ENCODE assay signal across 30 cellular contexts in the genomic region with DNA sequence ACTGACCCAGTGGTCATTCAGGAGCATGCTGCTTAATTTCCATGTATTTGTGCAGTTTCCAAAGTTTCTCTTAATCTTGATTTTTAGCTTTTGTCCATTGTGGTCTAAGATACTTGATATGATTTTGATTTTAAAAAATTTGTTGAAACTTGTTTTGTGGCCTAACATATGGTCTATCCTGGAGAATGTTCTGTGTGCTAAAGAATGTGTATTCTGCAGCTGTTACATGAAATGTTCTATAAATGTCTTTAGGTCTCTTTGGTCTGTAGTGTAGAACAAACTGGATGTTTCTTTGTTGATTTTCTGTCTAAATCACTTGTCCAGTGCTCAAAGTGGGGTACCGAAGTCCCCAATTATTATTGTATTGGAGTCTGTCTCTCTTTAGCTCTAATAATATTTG.
"Had no signal": no experiment of that assay in that cellular context is flagged by ENCODE, and none has a peak within 500 bp of the region (broad histone marks: within the 10 kb centered on the region; RNA-seq: fewer than 3 reads in every experiment).

No MANE protein-coding gene starts in this region.

- H3K36me3 ChIP-seq: ovary, right lobe of liver, upper lobe of right lung, uterus had no signal

- H3K4me1 ChIP-seq: neural progenitor cell, parathyroid adenoma, right lobe of liver, suprapubic skin, testis, tibial artery, transverse colon, upper lobe of right lung, uterus had no signal

- H2AFZ ChIP-seq: neural progenitor cell, parathyroid adenoma had no signal

- H3K9ac ChIP-seq: neural progenitor cell, parathyroid adenoma had no signal

- H3K27ac ChIP-seq: neural progenitor cell, ovary, parathyroid adenoma, psoas muscle, right lobe of liver, sigmoid colon, skin epidermis, spleen, suprapubic skin, testis, tibial artery, transverse colon, upper lobe of right lung, uterus had no signal

- H3K4me3 ChIP-seq: neural progenitor cell, ovary, psoas muscle, right lobe of liver, sigmoid colon, skin epidermis, smooth muscle cell, spleen, suprapubic skin, testis, tibial artery, transverse colon, upper lobe of right lung, uterus had no signal

- H3K9me3 ChIP-seq: ovary, right lobe of liver, testis, upper lobe of right lung had no signal

- H3K27me3 ChIP-seq: neural progenitor cell, ovary, right lobe of liver, sigmoid colon, spleen, suprapubic skin, testis, tibial artery, transverse colon, upper lobe of right lung, uterus had no signal

- H3K4me2 ChIP-seq: neural progenitor cell, smooth muscle cell had no signal

- DNase-seq: naive thymus-derived CD8-positive, alpha-beta T cell; occipital lobe; ovary; posterior cingulate gyrus; psoas muscle; right cardiac atrium; right lobe of liver; sigmoid colon; spleen; stimulated activated CD4-positive, alpha-beta T cell treated with anti-CD3 and anti-CD28 coated beads, Interleukin-12 subunit alpha, Interleukin-12 subunit beta, amount 100 ng/mL, for 4 hours; stimulated activated CD4-positive, alpha-beta T cell treated with anti-CD3 and anti-CD28 coated beads, Interleukin-1b, Interleukin-23, amount 100 ng/mL, for 48 hours; stimulated activated CD4-positive, alpha-beta T cell treated with anti-CD3 and anti-CD28 coated beads, Interleukin-4, amount 100 ng/mL, for 1 hour; stimulated activated CD4-positive, alpha-beta T cell treated with anti-CD3 and anti-CD28 coated beads, Interleukin-4, amount 100 ng/mL, for 4 hours; stimulated activated CD8-positive, alpha-beta memory T cell treated with anti-CD3 and anti-CD28 coated beads, Interleukin-4, amount 100 ng/mL, for 48 hours; stimulated activated naive CD4-positive, alpha-beta T cell; stimulated activated naive CD8-positive, alpha-beta T cell treated with anti-CD3 and anti-CD28 coated beads, Interleukin-15, amount 100 ng/mL, for 72 hours; stimulated activated naive CD8-positive, alpha-beta T cell treated with anti-CD3 and anti-CD28 coated beads, Interleukin-15, Interleukin-2, amounts not matched to agents 100 U/mL and 50 U/mL, for 24 hours; substantia nigra; testis; tibial artery; transverse colon; upper lobe of right lung; uterus had no signal

- ATAC-seq: naive thymus-derived CD8-positive, alpha-beta T cell; natural killer cell treated with Interleukin-12 subunit alpha and Interleukin-12 subunit beta and Interleukin-15 and Interleukin-18, amount 100 ng/mL, for 72 hours; psoas muscle; right cardiac atrium; right lobe of liver; stimulated activated memory B cell treated with anti-CD40 and anti-IgM and Interleukin-4, amounts not matched to agents 10 μg/mL and 1 μg/mL and 100 μg/mL, for 72 hours; stimulated activated naive CD8-positive, alpha-beta T cell treated with anti-CD3 and anti-CD28 coated beads, Interleukin-15, amount 100 ng/mL, for 72 hours; stimulated activated naive CD8-positive, alpha-beta T cell treated with anti-CD3 and anti-CD28 coated beads, Interleukin-15, Interleukin-2, amounts not matched to agents 100 U/mL and 50 U/mL, for 24 hours; upper lobe of right lung had no signal
